Comparison of ENCODE assay signal across 2 cellular contexts in genomic region chr1:235069577-235070563, GRCh38.
A peak's percentile ranks its signal among the peaks of the same experiment; 100 is the strongest.
TF ChIP-seq lines count a peak whose summit lies in the region.

No MANE protein-coding gene starts in this region.

TF ChIP-seq in A549, 52 proteins besides CTCF, POLR2A, EP300 and RAD21 (continues in another document):
- TF ChIP-seq CBX8 (IDR thresholded peaks at IDR 0.05) (no peak), ESRRA (IDR thresholded peaks at IDR 0.05; ENCODE audit: borderline replicate concordance, low read length) (peak; percentile 94), NPAS2 (CRISPR knock-in tag; IDR thresholded peaks at IDR 0.05; ENCODE audit: borderline replicate concordance) (0 out of 2 replicates have a peak, but pooled peaks have one; percentile 33), JUN (IDR thresholded peaks at IDR 0.05) (peak; percentile 92 to 96; a peak in 4 of 5 replicates), PBX3 (IDR thresholded peaks at IDR 0.05) (peak; percentile 63; the same call in 1 of the 2 replicates), ELK1 (IDR thresholded peaks at IDR 0.05; ENCODE audit: low read depth, low read length) (no peak), EHMT2 (IDR thresholded peaks at IDR 0.05; ENCODE audit: low read depth) (no peak), CHD2 (IDR thresholded peaks at IDR 0.05; ENCODE audit: low read length, partially characterized antibody) (no peak), REST (IDR thresholded peaks at IDR 0.05) (no peak), CBX2 (IDR thresholded peaks at IDR 0.05; ENCODE audit: borderline replicate concordance, low read depth) (no peak), E2F6 (IDR thresholded peaks at IDR 0.05; ENCODE audit: borderline replicate concordance, low read depth) (peak; percentile 90), RNF2 (IDR thresholded peaks at IDR 0.05; ENCODE audit: borderline replicate concordance, low read depth) (no peak), MYC (IDR thresholded peaks at IDR 0.05; ENCODE audit: borderline replicate concordance, low read length) (peak; percentile 83), MAZ (IDR thresholded peaks at IDR 0.05; ENCODE audit: borderline replicate concordance, low read depth, low read length) (no peak), KDM5A (IDR thresholded peaks at IDR 0.05) (no peak), GATA3 (IDR thresholded peaks at IDR 0.05; ENCODE audit: borderline replicate concordance) (peak; percentile 89), HES2 (IDR thresholded peaks at IDR 0.05) (peak; percentile 42; the same call in 1 of the 2 replicates), ZFP36 (IDR thresholded peaks at IDR 0.05; ENCODE audit: borderline replicate concordance, partially characterized antibody) (no peak), CEBPB (IDR thresholded peaks at IDR 0.05) (peak; percentile 86), HOXA7 (CRISPR knock-in tag; IDR thresholded peaks at IDR 0.05) (no peak), SREBF2 (IDR thresholded peaks at IDR 0.05) (no peak), NFE2L2 (conservative IDR thresholded peaks at IDR 0.05; ENCODE audit: low read length) (no peak), HDAC2 (IDR thresholded peaks at IDR 0.05) (no peak), MAFK (IDR thresholded peaks at IDR 0.05; ENCODE audit: partially characterized antibody) (peak; percentile 27), TFCP2L1 (CRISPR knock-in tag; IDR thresholded peaks at IDR 0.05) (no peak), ZC3H11A (IDR thresholded peaks at IDR 0.05) (no peak), FOSB (CRISPR knock-in tag; IDR thresholded peaks at IDR 0.05) (peak; percentile 84; the same call in 1 of the 2 replicates)

TF ChIP-seq in HepG2, 621 proteins besides CTCF, POLR2A, EP300 and RAD21 (continues in another document):
- no peak for TF ChIP-seq ZFP1 (CRISPR knock-in tag; IDR thresholded peaks at IDR 0.05)
- peak; percentile 84; the same call in 1 of the 2 replicates for TF ChIP-seq ZNF280B (CRISPR knock-in tag; IDR thresholded peaks at IDR 0.05; ENCODE audit: borderline replicate concordance)
- TF ChIP-seq HMG20A (CRISPR knock-in tag; IDR thresholded peaks at IDR 0.05; ENCODE audit: borderline replicate concordance): peak; percentile 80
- no peak for TF ChIP-seq ATF6 (CRISPR knock-in tag; conservative IDR thresholded peaks at IDR 0.05)
- TF ChIP-seq MAF1 (CRISPR knock-in tag; IDR thresholded peaks at IDR 0.05; ENCODE audit: borderline replicate concordance): no peak; the same call in 1 of the 2 replicates
- 0 out of 2 replicates have a peak, but pooled peaks have one; percentile 14 for TF ChIP-seq ZNF646 (CRISPR knock-in tag; IDR thresholded peaks at IDR 0.05)
- no peak for TF ChIP-seq ZNF713 (CRISPR knock-in tag; IDR thresholded peaks at IDR 0.05)
- TF ChIP-seq CREM (IDR thresholded peaks at IDR 0.05): peak; percentile 42; the same call in 1 of the 2 replicates
- TF ChIP-seq CREM (CRISPR knock-in tag; IDR thresholded peaks at IDR 0.05): no peak
- TF ChIP-seq LCORL (IDR thresholded peaks at IDR 0.05): no peak
- TF ChIP-seq LCORL (CRISPR knock-in tag; IDR thresholded peaks at IDR 0.05): peak; percentile 72
- TF ChIP-seq ZNF83 (CRISPR knock-in tag; IDR thresholded peaks at IDR 0.05; ENCODE audit: borderline replicate concordance): no peak
- 0 out of 2 replicates have a peak, but pooled peaks have one; percentile 31 for TF ChIP-seq ZNF30 (CRISPR knock-in tag; IDR thresholded peaks at IDR 0.05)
- no peak for TF ChIP-seq HMGA1 (CRISPR knock-in tag; conservative IDR thresholded peaks at IDR 0.05)
- TF ChIP-seq ZBTB26 (CRISPR knock-in tag; IDR thresholded peaks at IDR 0.05; ENCODE audit: borderline replicate concordance): peak; percentile 70
- TF ChIP-seq ZMAT5 (CRISPR knock-in tag; IDR thresholded peaks at IDR 0.05; ENCODE audit: borderline replicate concordance, low read depth): peak; percentile 68; the same call in 1 of the 2 replicates
- no peak for TF ChIP-seq ZFP36 (IDR thresholded peaks at IDR 0.05; ENCODE audit: borderline replicate concordance, low read depth, low read length, partially characterized antibody)
- no peak for TF ChIP-seq ZNF703 (CRISPR knock-in tag; IDR thresholded peaks at IDR 0.05; ENCODE audit: borderline replicate concordance)
- TF ChIP-seq EED (CRISPR knock-in tag; IDR thresholded peaks at IDR 0.05): peak; percentile 92
- no peak for TF ChIP-seq SMARCE1 (IDR thresholded peaks at IDR 0.05; ENCODE audit: borderline replicate concordance)
- no peak for TF ChIP-seq PRPF4 (IDR thresholded peaks at IDR 0.05; ENCODE audit: low read depth, low read length, poor library complexity, severe bottlenecking)
- peak; percentile 82 for TF ChIP-seq TEAD3 (CRISPR knock-in tag; optimal IDR thresholded peaks at IDR 0.05; ENCODE audit: borderline replicate concordance)
- no peak for TF ChIP-seq MBD4 (IDR thresholded peaks at IDR 0.05; ENCODE audit: borderline replicate concordance, low read length)
- TF ChIP-seq CAMTA2 (CRISPR knock-in tag; IDR thresholded peaks at IDR 0.05; ENCODE audit: borderline replicate concordance): no peak
- 0 out of 2 replicates have a peak, but pooled peaks have one; percentile 19 for TF ChIP-seq CHD2 (IDR thresholded peaks at IDR 0.05; ENCODE audit: low read depth, low read length)
- TF ChIP-seq FOXA3 (CRISPR knock-in tag; IDR thresholded peaks at IDR 0.05): peak; percentile 74
- TF ChIP-seq ZNF414 (CRISPR knock-in tag; IDR thresholded peaks at IDR 0.05): 0 out of 2 replicates have a peak, but pooled peaks have one; percentile 30
- TF ChIP-seq ZNF614 (CRISPR knock-in tag; IDR thresholded peaks at IDR 0.05; ENCODE audit: borderline replicate concordance): peak; percentile 46; the same call in 1 of the 2 replicates
- no peak; the same call in 1 of the 2 replicates for TF ChIP-seq ZNF263 (CRISPR knock-in tag; IDR thresholded peaks at IDR 0.05)
- no peak for TF ChIP-seq ZNF678 (CRISPR knock-in tag; IDR thresholded peaks at IDR 0.05)
- peak; percentile 77 for TF ChIP-seq TAF1 (CRISPR knock-in tag; IDR thresholded peaks at IDR 0.05)
- 0 out of 2 replicates have a peak, but pooled peaks have one; percentile 53 for TF ChIP-seq ZNF710 (CRISPR knock-in tag; IDR thresholded peaks at IDR 0.05; ENCODE audit: borderline replicate concordance)
- TF ChIP-seq ZNF790 (CRISPR knock-in tag; IDR thresholded peaks at IDR 0.05; ENCODE audit: borderline replicate concordance): peak; percentile 42; the same call in 1 of the 2 replicates
- no peak for TF ChIP-seq POGK (CRISPR knock-in tag; conservative IDR thresholded peaks at IDR 0.05)
- peak; percentile 73 for TF ChIP-seq NAIF1 (CRISPR knock-in tag; IDR thresholded peaks at IDR 0.05; ENCODE audit: borderline replicate concordance)
- no peak for TF ChIP-seq ZNF383 (CRISPR knock-in tag; IDR thresholded peaks at IDR 0.05; ENCODE audit: borderline replicate concordance)
- no peak for TF ChIP-seq HOXA7 (CRISPR knock-in tag; IDR thresholded peaks at IDR 0.05)
